In genomic region chr7:100604078-100604975, GRCh38 we compare ENCODE assay signal across 2 cellular contexts.
TF ChIP-seq lines count a peak whose summit lies in the region.

No MANE protein-coding gene starts in this region.

TF ChIP-seq in GM23338, 12 proteins besides CTCF, POLR2A, EP300 and RAD21:
- TF ChIP-seq ETS1 (IDR thresholded peaks at IDR 0.05) = 0 out of 2 replicates have a peak, but pooled peaks have one; percentile 43
- TF ChIP-seq POLR2AphosphoS5 (IDR thresholded peaks at IDR 0.05; ENCODE audit: low read depth) = peak; percentile 96
- no peak for TF ChIP-seq EZH2phosphoT487 (IDR thresholded peaks at IDR 0.05; ENCODE audit: unreplicated experiment)

TF ChIP-seq in HepG2, 621 proteins besides CTCF, POLR2A, EP300 and RAD21:
- TF ChIP-seq WIZ (CRISPR knock-in tag; IDR thresholded peaks at IDR 0.05) (no peak), RBM22 (optimal IDR thresholded peaks at IDR 0.05; ENCODE audit: low read length) (no peak), TCF7 (IDR thresholded peaks at IDR 0.05; ENCODE audit: low read depth) (no peak)
- TF ChIP-seq, protein P1, sequence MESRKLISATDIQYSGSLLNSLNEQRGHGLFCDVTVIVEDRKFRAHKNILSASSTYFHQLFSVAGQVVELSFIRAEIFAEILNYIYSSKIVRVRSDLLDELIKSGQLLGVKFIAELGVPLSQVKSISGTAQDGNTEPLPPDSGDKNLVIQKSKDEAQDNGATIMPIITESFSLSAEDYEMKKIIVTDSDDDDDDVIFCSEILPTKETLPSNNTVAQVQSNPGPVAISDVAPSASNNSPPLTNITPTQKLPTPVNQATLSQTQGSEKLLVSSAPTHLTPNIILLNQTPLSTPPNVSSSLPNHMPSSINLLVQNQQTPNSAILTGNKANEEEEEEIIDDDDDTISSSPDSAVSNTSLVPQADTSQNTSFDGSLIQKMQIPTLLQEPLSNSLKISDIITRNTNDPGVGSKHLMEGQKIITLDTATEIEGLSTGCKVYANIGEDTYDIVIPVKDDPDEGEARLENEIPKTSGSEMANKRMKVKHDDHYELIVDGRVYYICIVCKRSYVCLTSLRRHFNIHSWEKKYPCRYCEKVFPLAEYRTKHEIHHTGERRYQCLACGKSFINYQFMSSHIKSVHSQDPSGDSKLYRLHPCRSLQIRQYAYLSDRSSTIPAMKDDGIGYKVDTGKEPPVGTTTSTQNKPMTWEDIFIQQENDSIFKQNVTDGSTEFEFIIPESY (CRISPR knock-in tag; IDR thresholded peaks at IDR 0.05) = peak; percentile 92
